In genomic region chr1:226763741-226764264, GRCh38 we compare ENCODE assay signal across 10 cellular contexts. TPM values are rescaled to one million over a fixed set of nuclear protein-coding genes. Genes with fewer than 3 reads are reported as not detected.
DNase-seq lines count a peak whose midpoint lies in the region; ATAC-seq and TF ChIP-seq lines count a peak whose summit lies in the region.
"Had no signal": no experiment of that assay in that cellular context is flagged by ENCODE, and none has a peak within 500 bp of the region (broad histone marks: within the 10 kb centered on the region; RNA-seq: fewer than 3 reads in every experiment).

No MANE protein-coding gene starts in this region.

- no peak for TF ChIP-seq POLR2A in gastroesophageal sphincter (IDR thresholded peaks at IDR 0.05)

- no peaks in the 10 kb centered on the region for H3K36me3 ChIP-seq in gastroesophageal sphincter
- H3K36me3 ChIP-seq: esophagus squamous epithelium had no signal

- H3K4me1 Mint-ChIP-seq in HFFc6 (ENCODE audit: low read depth) = peaks cover 37% of the 10 kb centered on the region
- peaks cover 24% of the 10 kb centered on the region for H3K4me1 Mint-ChIP-seq in activated T-helper 2 cell treated with anti-CD3 and anti-CD28 coated beads, Interferon-gamma antibody, Interleukin-2, Interleukin-4, amounts not matched to agents 10 μg/mL and 5 μg/mL and 100 μg/mL, durations not matched to agents 14 hours and 24 hours and 36 hours (ENCODE audit: low read depth)

- TF ChIP-seq CTCF in AG09309 (IDR thresholded peaks at IDR 0.05; ENCODE audit: control insufficient read depth, insufficient read depth, low read depth, low read length, missing control alignments) = no peak
- TF ChIP-seq CTCF in HFFc6 (IDR thresholded peaks at IDR 0.05) = no peak
- TF ChIP-seq CTCF in gastroesophageal sphincter (IDR thresholded peaks at IDR 0.05) = no peak

- peaks cover 5% of the 10 kb centered on the region for H3K27me3 Mint-ChIP-seq in HFFc6 (ENCODE audit: insufficient read depth)
- peaks cover 5% of the 10 kb centered on the region for H3K27me3 Mint-ChIP-seq in activated T-helper 2 cell treated with anti-CD3 and anti-CD28 coated beads, Interferon-gamma antibody, Interleukin-2, Interleukin-4, amounts not matched to agents 10 μg/mL and 5 μg/mL and 100 μg/mL, durations not matched to agents 14 hours and 24 hours and 36 hours (ENCODE audit: low read depth)

- H3K4me1 ChIP-seq in gastroesophageal sphincter = no peaks in the 10 kb centered on the region

- peak overlapping the region; percentile 78 for H3K27ac Mint-ChIP-seq in HFFc6
- H3K27ac Mint-ChIP-seq in activated T-helper 2 cell treated with anti-CD3 and anti-CD28 coated beads, Interferon-gamma antibody, Interleukin-2, Interleukin-4, amounts not matched to agents 10 μg/mL and 5 μg/mL and 100 μg/mL, durations not matched to agents 14 hours and 24 hours and 36 hours = no peak overlapping the region

- intact Hi-C loops in posterior cingulate gyrus (cut with DNase I) = no loop called here
- intact Hi-C loops in activated T-helper 2 cell treated with anti-CD3 and anti-CD28 coated beads, Interferon-gamma antibody, Interleukin-2, Interleukin-4, amounts not matched to agents 10 μg/mL and 5 μg/mL and 100 μg/mL, durations not matched to agents 14 hours and 24 hours and 36 hours (cut with micrococcal nuclease) = loop anchor here (5.0 kb wide), 1 partner anchor 33 kb away; no protein-coding TSS in a partner anchor

- DNase-seq in AG09309 (ENCODE audit: low read depth) = peak; percentile 29
- DNase-seq in HFFc6 = peak; percentile 91
- peak; percentile 19 for DNase-seq in activated T-cell treated with anti-CD3 and anti-CD28 coated beads for 24 hours (ENCODE audit: low read depth)
- peak; percentile 49 for DNase-seq in iPS DF 4.7 (ENCODE audit: extremely low read depth, low spot score)
- no peak for DNase-seq in substantia nigra (lab: John Stamatoyannopoulos, UW)
- no peak for DNase-seq in posterior cingulate gyrus
- DNase-seq in activated T-helper 2 cell treated with anti-CD3 and anti-CD28 coated beads, Interferon-gamma antibody, Interleukin-2, Interleukin-4, amounts not matched to agents 10 μg/mL and 5 μg/mL and 100 μg/mL, durations not matched to agents 14 hours and 24 hours and 36 hours (ENCODE audit: low spot score) = no peak
- DNase-seq: esophagus squamous epithelium, NCI-H2029 treated with DMSO at 0.1 percent for 48 hours had no signal

- no peaks in the 10 kb centered on the region for H3K9me3 ChIP-seq in gastroesophageal sphincter
- H3K9me3 ChIP-seq: esophagus squamous epithelium had no signal

- H3K27ac ChIP-seq in gastroesophageal sphincter (no peak overlapping the region), substantia nigra (ENCODE audit: low read depth, low read length, poor library complexity, severe bottlenecking) (no peak overlapping the region)
- H3K27ac ChIP-seq: esophagus squamous epithelium had no signal

- H3K4me3 Mint-ChIP-seq in HFFc6 = no peak overlapping the region
- H3K4me3 Mint-ChIP-seq in activated T-helper 2 cell treated with anti-CD3 and anti-CD28 coated beads, Interferon-gamma antibody, Interleukin-2, Interleukin-4, amounts not matched to agents 10 μg/mL and 5 μg/mL and 100 μg/mL, durations not matched to agents 14 hours and 24 hours and 36 hours (ENCODE audit: low read depth) = no peak overlapping the region

- TF ChIP-seq EP300 in gastroesophageal sphincter (IDR thresholded peaks at IDR 0.05) = no peak

- no peaks in the 10 kb centered on the region for H3K9me3 Mint-ChIP-seq in HFFc6
- H3K9me3 Mint-ChIP-seq in activated T-helper 2 cell treated with anti-CD3 and anti-CD28 coated beads, Interferon-gamma antibody, Interleukin-2, Interleukin-4, amounts not matched to agents 10 μg/mL and 5 μg/mL and 100 μg/mL, durations not matched to agents 14 hours and 24 hours and 36 hours = no peaks in the 10 kb centered on the region

- WGBS in gastroesophageal sphincter (ENCODE audit: low coverage in 1 of 2), 2 donors = 30 to 79% methylated on average over 2 to 3 of the region's 5 CpGs

- no peak overlapping the region for H3K4me3 ChIP-seq in AG09309 (ENCODE audit: control insufficient read depth, low read depth, low read length)
- H3K4me3 ChIP-seq in gastroesophageal sphincter = no peak overlapping the region
- H3K4me3 ChIP-seq: esophagus squamous epithelium had no signal

- H3K27me3 ChIP-seq in gastroesophageal sphincter = no peaks in the 10 kb centered on the region
- H3K27me3 ChIP-seq: esophagus squamous epithelium had no signal

- no peaks in the 10 kb centered on the region for H3K36me3 Mint-ChIP-seq in HFFc6 (ENCODE audit: low read depth)
- H3K36me3 Mint-ChIP-seq in activated T-helper 2 cell treated with anti-CD3 and anti-CD28 coated beads, Interferon-gamma antibody, Interleukin-2, Interleukin-4, amounts not matched to agents 10 μg/mL and 5 μg/mL and 100 μg/mL, durations not matched to agents 14 hours and 24 hours and 36 hours (ENCODE audit: low read depth) = no peaks in the 10 kb centered on the region

- no peak for ATAC-seq in gastroesophageal sphincter

RNA-seq across cellular contexts. Expression of gene ITPKB, which starts 24.7 kb away (rescaled TPM):
- total RNA-seq in HFFc6 (2021; fragmentation: NEBNext Ultra II Directional; extraction: Animal tissue kit (Norgen Biotek cat#: 25700)) = 1 to 10 TPM; 1.7 to 3.0 (median 2.2) TPM
- total RNA-seq in gastroesophageal sphincter = 100 to 1,000 TPM in 1 of 4 donors, 10 to 100 TPM in 3; 75.0 to 184 (median 94.2) TPM
- 27.6 and 30.0 TPM in 2 replicates for total RNA-seq in activated T-helper 2 cell treated with anti-CD3 and anti-CD28 coated beads, Interferon-gamma antibody, Interleukin-2, Interleukin-4, amounts not matched to agents 10 μg/mL and 5 μg/mL and 100 μg/mL, durations not matched to agents 14 hours and 24 hours and 36 hours

Comparison
In these comparisons a context has a peak if more than half of its experiments do, and no peak if none do; other contexts are left out.
1. DNase-seq: peak in AG09309 (single experiment), HFFc6 (single experiment), activated T-cell treated with anti-CD3 and anti-CD28 coated beads for 24 hours (single experiment) and iPS DF 4.7 (single experiment); none in substantia nigra (0 of 49), posterior cingulate gyrus (0 of 10) and activated T-helper 2 cell treated with anti-CD3 and anti-CD28 coated beads, Interferon-gamma antibody, Interleukin-2, Interleukin-4, amounts not matched to agents 10 μg/mL and 5 μg/mL and 100 μg/mL, durations not matched to agents 14 hours and 24 hours and 36 hours (single experiment).